In the genomic region with DNA sequence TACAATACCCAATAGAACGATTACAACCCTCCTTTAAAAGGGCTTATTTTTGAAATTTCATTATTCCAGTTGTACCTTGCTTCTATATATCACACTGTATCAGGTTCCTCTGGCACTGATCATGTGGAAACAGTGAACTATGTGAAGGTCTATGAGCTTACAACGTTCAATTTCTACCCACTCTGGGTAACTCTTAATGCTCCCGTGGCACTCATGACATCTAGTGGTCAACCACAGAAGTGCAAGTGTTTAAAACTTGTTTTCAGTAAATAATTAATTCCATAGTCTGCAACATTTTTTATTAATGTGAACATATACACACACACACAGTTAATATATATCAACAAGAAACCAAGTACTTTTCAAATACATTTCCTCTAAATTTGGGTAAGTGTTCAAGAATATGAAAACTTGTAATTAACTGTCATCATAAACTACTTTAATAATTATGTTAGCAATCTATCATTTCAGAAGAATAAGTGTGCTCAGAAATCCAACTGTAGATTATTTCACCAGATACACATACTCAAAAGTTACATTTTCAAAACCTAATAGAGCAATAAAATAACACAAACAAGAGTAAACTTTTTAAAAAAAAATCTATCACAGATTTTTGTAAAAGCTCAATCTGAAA, we compare ENCODE assay signal across 8 cellular contexts.
DNase-seq lines count a peak whose midpoint lies in the region; ATAC-seq and TF ChIP-seq lines count a peak whose summit lies in the region.

No MANE protein-coding gene starts in this region.

- no peak overlapping the region for H3K27ac ChIP-seq in C4-2B

- DNase-seq in SK-N-DZ (ENCODE audit: low spot score) (peak; percentile 21), cardiac fibroblast (ENCODE audit: low read depth in 2 of 2) (peak; percentile 67 to 71), kidney glomerular epithelial cell (lab: John Stamatoyannopoulos, UW) (peak; percentile 63)
- DNase-seq in stimulated activated CD8-positive, alpha-beta memory T cell treated with anti-CD3 and anti-CD28 coated beads, Interleukin-4, amount 100 ng/mL, for 48 hours = peak; percentile 46

- TF ChIP-seq CTCF in C4-2B (conservative IDR thresholded peaks at IDR 0.05) (peak; percentile 98), cardiac fibroblast (IDR thresholded peaks at IDR 0.05; ENCODE audit: low read depth, low read length) (peak; percentile 93)

- peak; percentile 94 for TF ChIP-seq RAD21 in Ishikawa (IDR thresholded peaks at IDR 0.05; ENCODE audit: low read depth)

- ATAC-seq in GM18858 (IDR thresholded peaks at IDR 0.05; ENCODE audit: unreplicated experiment) (peak; percentile 62), GM19023 (IDR thresholded peaks at IDR 0.05; ENCODE audit: unreplicated experiment) (no peak)

- H3K4me3 ChIP-seq in cardiac fibroblast (replicated peaks in 1 of 2; ENCODE audit: low read depth in 2 of 2, low read length in 2 of 2) = no peak overlapping the region

- no peak for TF ChIP-seq EP300 in Ishikawa (IDR thresholded peaks at IDR 0.05; ENCODE audit: borderline replicate concordance)

TF ChIP-seq in Ishikawa, 13 proteins besides CTCF, POLR2A, EP300 and RAD21:
- TF ChIP-seq, protein P1, sequence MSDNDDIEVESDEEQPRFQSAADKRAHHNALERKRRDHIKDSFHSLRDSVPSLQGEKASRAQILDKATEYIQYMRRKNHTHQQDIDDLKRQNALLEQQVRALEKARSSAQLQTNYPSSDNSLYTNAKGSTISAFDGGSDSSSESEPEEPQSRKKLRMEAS (IDR thresholded peaks at IDR 0.05) = no peak
- TF ChIP-seq ZBTB7A (IDR thresholded peaks at IDR 0.05; ENCODE audit: low read depth) = no peak
TF ChIP-seq in Ishikawa: peak in this region for 0.
